Comparison of ENCODE assay signal across 1 cellular context in genomic region chr5:150574818-150575537, GRCh38.
A peak's percentile ranks its signal among the peaks of the same experiment; 100 is the strongest.
TF ChIP-seq lines count a peak whose summit lies in the region.

No MANE protein-coding gene starts in this region.

TF ChIP-seq in SK-N-SH, 30 proteins besides CTCF, POLR2A, EP300 and RAD21:
- TF ChIP-seq IRF3 (IDR thresholded peaks at IDR 0.05; ENCODE audit: low read depth, low read length) (no peak), GATA2 (CRISPR knock-in tag; IDR thresholded peaks at IDR 0.05) (peak; percentile 76; the same call in 1 of the 2 replicates), TCF12 (IDR thresholded peaks at IDR 0.05) (peak; percentile 97), CHD2 (IDR thresholded peaks at IDR 0.05; ENCODE audit: low read length, partially characterized antibody) (peak; percentile 87), NFIC (IDR thresholded peaks at IDR 0.05; ENCODE audit: borderline replicate concordance) (peak; percentile 69), TAF1 (IDR thresholded peaks at IDR 0.05; ENCODE audit: borderline replicate concordance, low read depth, low read length) (peak; percentile 33; the same call in 1 of the 2 replicates), RCOR1 (IDR thresholded peaks at IDR 0.05; ENCODE audit: low read length) (peak; percentile 87; the same call in 1 of the 2 replicates), SMC3 (IDR thresholded peaks at IDR 0.05; ENCODE audit: low read depth, low read length) (0 out of 2 replicates have a peak, but pooled peaks have one; percentile 9), FOXJ3 (CRISPR knock-in tag; IDR thresholded peaks at IDR 0.05) (peak; percentile 97), YY1 (IDR thresholded peaks at IDR 0.05; ENCODE audit: low read depth) (peak; percentile 54; the same call in 1 of the 2 replicates), EZH2phosphoT487 (IDR thresholded peaks at IDR 0.05; ENCODE audit: borderline replicate concordance, low read depth) (no peak), FOSL2 (IDR thresholded peaks at IDR 0.05; ENCODE audit: borderline replicate concordance, low read depth) (no peak), POLR2AphosphoS5 (IDR thresholded peaks at IDR 0.05; ENCODE audit: low read depth, low read length) (peak; percentile 58; the same call in 1 of the 2 replicates)
